Comparison of ENCODE assay signal across 8 cellular contexts in the genomic region with DNA sequence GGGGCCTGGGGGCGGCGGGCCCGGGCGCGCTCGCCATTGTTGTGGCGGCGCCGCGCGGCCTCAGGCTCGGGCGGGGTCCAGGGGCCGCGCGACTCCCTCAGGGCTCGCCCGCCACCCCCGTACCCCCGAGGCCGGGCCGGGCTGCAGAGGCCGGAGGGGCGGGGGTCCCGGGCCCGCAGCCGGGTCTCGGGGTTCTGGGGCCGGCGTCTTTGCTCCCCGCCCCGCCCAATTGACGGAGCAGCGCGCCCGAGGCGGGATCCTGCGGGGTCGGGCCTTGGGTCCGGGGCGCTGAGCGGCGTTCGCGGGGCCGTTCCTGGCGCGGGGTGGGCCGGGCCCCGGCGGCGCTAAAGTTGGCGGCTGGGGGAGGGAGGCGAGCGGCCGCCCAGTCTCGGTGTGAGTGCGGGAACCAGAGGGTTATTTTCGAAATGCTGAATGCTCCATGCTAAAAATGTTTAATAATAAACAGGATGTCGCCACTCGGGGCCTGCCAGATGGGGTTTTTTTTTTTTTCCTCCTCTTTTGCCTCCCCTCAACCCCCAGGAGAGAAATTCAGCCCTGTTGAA. TPM values are rescaled to one million over a fixed set of nuclear protein-coding genes. Genes with fewer than 3 reads are reported as not detected.
A peak's percentile ranks its signal among the peaks of the same experiment; 100 is the strongest.
DNase-seq lines count a peak whose midpoint lies in the region; ATAC-seq and TF ChIP-seq lines count a peak whose summit lies in the region.

No MANE protein-coding gene starts in this region.

- H3K4me3 ChIP-seq in HEK293 (ENCODE audit: low read depth, low read length) (peak overlapping the region; percentile 68), OCI-LY1 (ENCODE audit: low read depth, low read length, poor library complexity, severe bottlenecking) (peak overlapping the region; percentile 97), gastroesophageal sphincter (peak overlapping the region; percentile 58 to 91), ovary (peak overlapping the region; percentile 45)

- TF ChIP-seq CTCF in GM10266 (IDR thresholded peaks at IDR 0.05; ENCODE audit: control insufficient read depth, insufficient read depth, low read depth, missing control alignments) (no peak), HEK293 (tag by site-specific recombination; IDR thresholded peaks at IDR 0.05) (no peak), OCI-LY1 (IDR thresholded peaks at IDR 0.05; ENCODE audit: low read length) (no peak), gastroesophageal sphincter (IDR thresholded peaks at IDR 0.05) (peak in 1 of 4 experiments; percentile 9), ovary (IDR thresholded peaks at IDR 0.05) (no peak)

- H4K20me1 ChIP-seq in OCI-LY1 (ENCODE audit: insufficient read depth, low read length) = no peaks in the 10 kb centered on the region

- H3K9me3 ChIP-seq in HEK293 (ENCODE audit: control insufficient read depth, insufficient read depth, low read depth, low read length) (no peaks in the 10 kb centered on the region), OCI-LY1 (ENCODE audit: low read length) (no peaks in the 10 kb centered on the region), gastroesophageal sphincter (no peaks in the 10 kb centered on the region), ovary (no peaks in the 10 kb centered on the region)

- H3K4me2 ChIP-seq in OCI-LY1 (ENCODE audit: low read length) = peak overlapping the region; percentile 94

- CTCF ChIA-PET in HEK293 (lab: Yijun Ruan, JAX) = interaction anchor here (0.7 kb wide), 1 partner anchor 298 kb away, joined by 4 read pairs; no protein-coding TSS in a partner anchor

- intact Hi-C loops in ovary (cut with DNase I) = no loop called here

- POLR2A ChIA-PET in HEK293 (lab: Yijun Ruan, JAX) = interaction anchor here (0.7 to 4.9 kb wide), 4 partner anchors 11 to 45 kb away, joined by 4 to 39 read pairs (median 8); no protein-coding TSS in a partner anchor

- H3K4me1 ChIP-seq in HEK293 (ENCODE audit: control insufficient read depth, insufficient read depth, low read length) (peaks cover 17% of the 10 kb centered on the region), OCI-LY1 (ENCODE audit: insufficient read depth, low read length, severe bottlenecking) (peaks cover 50% of the 10 kb centered on the region), gastroesophageal sphincter (peaks cover 16 to 55% (median 26%) of the 10 kb centered on the region in 3 donors), ovary (ENCODE audit: insufficient read depth) (peaks cover 20% of the 10 kb centered on the region)

- peak overlapping the region; percentile 97 for H3K9ac ChIP-seq in OCI-LY1 (ENCODE audit: low read length)

- peak overlapping the region; percentile 99 for H3K27ac ChIP-seq in HEK293 (ENCODE audit: extremely low read depth, low read depth, low read length)
- H3K27ac ChIP-seq in OCI-LY1 (ENCODE audit: low read depth, low read length, poor library complexity, severe bottlenecking) = peak overlapping the region; percentile 94
- H3K27ac ChIP-seq in gastroesophageal sphincter = peak overlapping the region; percentile 83 to 100 (median 96)
- peak overlapping the region; percentile 98 for H3K27ac ChIP-seq in ovary

- DNase-seq in GM10266 (ENCODE audit: extremely low spot score) = peak; percentile 63
- peak; percentile 58 for DNase-seq in activated naive CD4-positive, alpha-beta T cell treated with Interleukin-2 at 50 U/mL for 16 hours
- peak; percentile 60 to 79 (median 72) for DNase-seq in ovary
- DNase-seq in kidney glomerular epithelial cell (lab: John Stamatoyannopoulos, UW) = no peak

- 0% methylated on average over 1 to 6 of the region's 61 CpGs for WGBS in gastroesophageal sphincter (ENCODE audit: low coverage in 1 of 2), 2 donors
- WGBS in ovary, 3 donors = 0% methylated on average over 34 to 61 of the region's 61 CpGs

- peaks cover 0 to 27% of the 10 kb centered on the region in 2 experiments; a peak in 1 of 3 replicates for H3K36me3 ChIP-seq in HEK293 (ENCODE audit: control insufficient read depth in 2 of 2, insufficient read depth in 1 of 2, low read length in 2 of 2)
- H3K36me3 ChIP-seq in OCI-LY1 (ENCODE audit: insufficient read depth, low read length) = no peaks in the 10 kb centered on the region
- no peaks in the 10 kb centered on the region for H3K36me3 ChIP-seq in gastroesophageal sphincter
- H3K36me3 ChIP-seq in ovary = no peaks in the 10 kb centered on the region

- no peaks in the 10 kb centered on the region for H3K9me2 ChIP-seq in OCI-LY1 (ENCODE audit: low read depth, low read length)

- peak; percentile 54 for ATAC-seq in gastroesophageal sphincter
- ATAC-seq in HG03378 (IDR thresholded peaks at IDR 0.05; ENCODE audit: unreplicated experiment) = no peak

- peaks cover 50% of the 10 kb centered on the region for H3K79me2 ChIP-seq in OCI-LY1 (ENCODE audit: insufficient read depth, low read length)

- H2AFZ ChIP-seq in OCI-LY1 (ENCODE audit: low read length) = no peak overlapping the region

- H3K27me3 ChIP-seq in OCI-LY1 (ENCODE audit: insufficient read depth, low read length) (no peaks in the 10 kb centered on the region), gastroesophageal sphincter (no peaks in the 10 kb centered on the region), ovary (no peaks in the 10 kb centered on the region)

- peak in 1 of 2 donors; percentile 14 for TF ChIP-seq POLR2A in gastroesophageal sphincter (IDR thresholded peaks at IDR 0.05)
- no peak for TF ChIP-seq POLR2A in ovary (IDR thresholded peaks at IDR 0.05)

- no peaks in the 10 kb centered on the region; the same call in 1 of the 2 replicates for H3F3A ChIP-seq in OCI-LY1 (ENCODE audit: insufficient read depth, low read length)

- TF ChIP-seq EP300 in gastroesophageal sphincter (IDR thresholded peaks at IDR 0.05) = no peak
- no peak for TF ChIP-seq EP300 in ovary (IDR thresholded peaks at IDR 0.05)

TF ChIP-seq in HEK293, 187 proteins besides CTCF, POLR2A, EP300 and RAD21 (continues in another document):
- TF ChIP-seq KLF8 (tag by site-specific recombination; IDR thresholded peaks at IDR 0.05) = peak; percentile 68
- TF ChIP-seq, protein P1, sequence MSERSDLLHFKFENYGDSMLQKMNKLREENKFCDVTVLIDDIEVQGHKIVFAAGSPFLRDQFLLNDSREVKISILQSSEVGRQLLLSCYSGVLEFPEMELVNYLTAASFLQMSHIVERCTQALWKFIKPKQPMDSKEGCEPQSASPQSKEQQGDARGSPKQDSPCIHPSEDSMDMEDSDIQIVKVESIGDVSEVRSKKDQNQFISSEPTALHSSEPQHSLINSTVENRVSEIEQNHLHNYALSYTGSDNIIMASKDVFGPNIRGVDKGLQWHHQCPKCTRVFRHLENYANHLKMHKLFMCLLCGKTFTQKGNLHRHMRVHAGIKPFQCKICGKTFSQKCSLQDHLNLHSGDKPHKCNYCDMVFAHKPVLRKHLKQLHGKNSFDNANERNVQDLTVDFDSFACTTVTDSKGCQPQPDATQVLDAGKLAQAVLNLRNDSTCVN (tag by site-specific recombination; optimal IDR thresholded peaks at IDR 0.05) = peak; percentile 51
- TF ChIP-seq KLF9 (tag by site-specific recombination; IDR thresholded peaks at IDR 0.05; ENCODE audit: low read depth) = 0 out of 2 replicates have a peak, but pooled peaks have one; percentile 16
- TF ChIP-seq KLF16 (tag by site-specific recombination; IDR thresholded peaks at IDR 0.05) = 0 out of 2 replicates have a peak, but pooled peaks have one; percentile 36
- TF ChIP-seq ZBTB20 (tag by site-specific recombination; IDR thresholded peaks at IDR 0.05) = peak; percentile 70
- peak; percentile 72; the same call in 1 of the 2 replicates for TF ChIP-seq ZNF561 (tag by site-specific recombination; IDR thresholded peaks at IDR 0.05; ENCODE audit: borderline replicate concordance)
- TF ChIP-seq PRDM10 (tag by site-specific recombination; IDR thresholded peaks at IDR 0.05) = peak; percentile 96
- peak; percentile 59 for TF ChIP-seq ZBTB8A (tag by site-specific recombination; IDR thresholded peaks at IDR 0.05)
- 0 out of 2 replicates have a peak, but pooled peaks have one; percentile 56 for TF ChIP-seq ZBTB7A (tag by site-specific recombination; IDR thresholded peaks at IDR 0.05; ENCODE audit: low read depth)
- no peak for TF ChIP-seq ZNF133 (tag by site-specific recombination; IDR thresholded peaks at IDR 0.05)
- no peak for TF ChIP-seq ZNF354C (tag by site-specific recombination; IDR thresholded peaks at IDR 0.05; ENCODE audit: borderline replicate concordance, low read depth)

RNA-seq across cellular contexts. Expression of gene PRRC2B, which starts 0.7 kb away (rescaled TPM):
- 100 to 1,000 TPM; 102 to 198 (median 108) TPM for total RNA-seq in gastroesophageal sphincter
- 100 to 1,000 TPM in 6 of 7 donors, 10 to 100 TPM in 1; 97.6 to 319 (median 244) TPM for total RNA-seq in ovary
- polyA plus RNA-seq in ovary = 100 to 1,000 TPM in 1 of 2 donors, 10 to 100 TPM in 1; 86.7 to 182 TPM

Comparison
In these comparisons a context has a peak if more than half of its experiments do, and no peak if none do; other contexts are left out.
1. H3K4me3 ChIP-seq: peak in every context shown above with its lines; median percentile 97 in OCI-LY1; 74 in gastroesophageal sphincter; 68 in HEK293; 45 in ovary.